ENCODE assay signal across 1 cellular context in the genomic region with DNA sequence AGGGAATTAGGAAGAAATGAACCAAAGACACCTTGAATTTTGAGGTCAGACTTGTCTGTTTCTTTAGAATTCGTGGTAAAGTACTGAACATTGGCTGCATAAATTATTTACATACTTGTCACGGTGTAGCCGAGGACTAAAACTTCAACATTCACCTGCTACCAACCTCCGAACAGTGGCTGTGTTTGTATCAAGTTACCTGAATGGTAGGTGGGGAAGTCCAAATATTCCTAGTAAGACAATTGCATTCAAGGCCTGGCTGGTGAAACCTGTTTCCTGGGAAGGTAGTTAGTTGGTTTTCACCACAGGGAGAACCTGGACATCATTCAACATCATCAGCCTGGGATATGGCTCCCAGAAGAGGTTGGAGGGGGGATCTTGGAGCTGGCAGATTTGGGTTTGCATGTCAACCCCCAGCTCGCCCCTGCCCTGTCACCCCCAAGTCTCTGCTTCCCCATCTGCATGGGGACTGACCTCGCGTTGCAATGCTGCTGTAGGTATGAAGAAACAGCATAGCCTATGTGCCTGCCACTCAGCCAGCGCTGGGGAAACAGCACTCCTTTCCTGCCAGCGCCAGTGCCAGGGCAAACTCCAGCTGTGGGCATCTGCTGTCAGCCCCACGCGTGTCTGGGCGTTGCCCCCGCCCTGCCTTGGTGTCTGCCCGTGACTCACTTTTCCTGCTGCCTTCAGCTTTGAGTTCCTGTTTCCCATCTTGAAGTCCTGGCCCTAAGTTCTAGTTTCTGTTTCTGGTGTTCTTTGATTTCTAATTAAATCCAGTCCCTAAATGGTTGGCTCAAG.
TF ChIP-seq lines count a peak whose summit lies in the region.

No MANE protein-coding gene starts in this region.

TF ChIP-seq in IMR-90, 13 proteins besides CTCF, POLR2A, EP300 and RAD21 (continued from another document):
- TF ChIP-seq, protein P1, sequence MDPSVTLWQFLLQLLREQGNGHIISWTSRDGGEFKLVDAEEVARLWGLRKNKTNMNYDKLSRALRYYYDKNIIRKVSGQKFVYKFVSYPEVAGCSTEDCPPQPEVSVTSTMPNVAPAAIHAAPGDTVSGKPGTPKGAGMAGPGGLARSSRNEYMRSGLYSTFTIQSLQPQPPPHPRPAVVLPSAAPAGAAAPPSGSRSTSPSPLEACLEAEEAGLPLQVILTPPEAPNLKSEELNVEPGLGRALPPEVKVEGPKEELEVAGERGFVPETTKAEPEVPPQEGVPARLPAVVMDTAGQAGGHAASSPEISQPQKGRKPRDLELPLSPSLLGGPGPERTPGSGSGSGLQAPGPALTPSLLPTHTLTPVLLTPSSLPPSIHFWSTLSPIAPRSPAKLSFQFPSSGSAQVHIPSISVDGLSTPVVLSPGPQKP (IDR thresholded peaks at IDR 0.05; ENCODE audit: borderline replicate concordance, low read depth, low read length) = no peak
